In genomic region chr1:151156515-151156819, GRCh38 we compare ENCODE assay signal across 8 cellular contexts. TPM values are rescaled to one million over a fixed set of nuclear protein-coding genes. Genes with fewer than 3 reads are reported as not detected.
DNase-seq lines count a peak whose midpoint lies in the region; ATAC-seq and TF ChIP-seq lines count a peak whose summit lies in the region.

Gene TNFAIP8L2, plus strand, starts transcription at chr1:151156649. Its CDS starts 2,049 bp downstream, at chr1:151158698.

- no peak for DNase-seq in thoracic aorta (ENCODE audit: low spot score)
- DNase-seq in iPS-NIHi11 (ENCODE audit: low spot score) = no peak
- no peak for DNase-seq in NK-92 treated with Interleukin-12 subunit alpha and Interleukin-12 subunit beta, amount 100 ng/mL, for 24 hours (lab: John Stamatoyannopoulos, UW)

- H3K36me3 ChIP-seq in muscle layer of colon (ENCODE audit: insufficient read depth, low read length) = peaks cover 39% of the 10 kb centered on the region
- peaks cover 21% of the 10 kb centered on the region for H3K36me3 ChIP-seq in thoracic aorta

- TF ChIP-seq CTCF in thoracic aorta (IDR thresholded peaks at IDR 0.05) = no peak

- H3K27me3 ChIP-seq in muscle layer of colon (ENCODE audit: control insufficient read depth in 1 of 2, insufficient read depth in 2 of 2, low read length in 2 of 2) = no peaks in the 10 kb centered on the region
- no peaks in the 10 kb centered on the region for H3K27me3 ChIP-seq in thoracic aorta (replicated peaks; ENCODE audit: insufficient read depth)

- H3K9me3 ChIP-seq in muscle layer of colon (ENCODE audit: low read length) (no peaks in the 10 kb centered on the region), thoracic aorta (no peaks in the 10 kb centered on the region)

- H3K27ac Mint-ChIP-seq in activated naive CD8-positive, alpha-beta T cell = peak within 1 kb of the TSS; percentile 100

- H3K4me1 ChIP-seq in muscle layer of colon (ENCODE audit: insufficient read depth, low read length) (peaks cover 9% of the 10 kb centered on the region), thoracic aorta (ENCODE audit: control insufficient read depth in 1 of 2, low read depth in 2 of 2) (peaks cover 3 to 19% of the 10 kb centered on the region in 2 donors)

- ATAC-seq in GM18505 (IDR thresholded peaks at IDR 0.05; ENCODE audit: unreplicated experiment) (peak; percentile 53), HG02884 (IDR thresholded peaks at IDR 0.05; ENCODE audit: unreplicated experiment) (peak; percentile 63), thoracic aorta (ENCODE audit: insufficient number of reproducible peaks, low FRiP score, low read depth) (no peak)

- H3K9me3 Mint-ChIP-seq in activated naive CD8-positive, alpha-beta T cell (ENCODE audit: low read depth) = no peaks in the 10 kb centered on the region

- H3K36me3 Mint-ChIP-seq in activated naive CD8-positive, alpha-beta T cell = peaks cover 14% of the 10 kb centered on the region

- TF ChIP-seq POLR2A in GM18505 (IDR thresholded peaks at IDR 0.05; ENCODE audit: borderline replicate concordance, extremely low read depth, insufficient read depth, insufficient read length) = peak; percentile 45

- no peak within 1 kb of the TSS for H3K4me3 ChIP-seq in muscle layer of colon (ENCODE audit: low read depth in 1 of 2, low read length in 2 of 2)
- H3K4me3 ChIP-seq in thoracic aorta = peak within 1 kb of the TSS; percentile 40

- H3K4me3 Mint-ChIP-seq in activated naive CD8-positive, alpha-beta T cell = peak within 1 kb of the TSS; percentile 98

- H3K4me1 Mint-ChIP-seq in activated naive CD8-positive, alpha-beta T cell (ENCODE audit: low read depth) = peaks cover 37% of the 10 kb centered on the region

- H3K27me3 Mint-ChIP-seq in activated naive CD8-positive, alpha-beta T cell = no peaks in the 10 kb centered on the region

- intact Hi-C loops in T-helper 1 cell treated with Interleukin-12 subunit alpha and Interleukin-12 subunit beta and Interleukin-4 antibody, amounts not matched to agents 30 ng/mL and 1 ng/mL, for 36 hours (cut with micrococcal nuclease) = loop anchor here (1.0 to 5.0 kb wide), 19 partner anchors 9 to 792 kb away; partner anchors contain the start of genes ARNT, CTSS, ENSA and GABPB2

- no peak within 1 kb of the TSS for H3K9ac ChIP-seq in muscle layer of colon (ENCODE audit: low read length)

- H3K27ac ChIP-seq in muscle layer of colon (ENCODE audit: low read depth, low read length) = peak within 1 kb of the TSS; percentile 35
- no peak within 1 kb of the TSS for H3K27ac ChIP-seq in thoracic aorta

RNA-seq across cellular contexts. Expression of gene TNFAIP8L2, which starts in this region (rescaled TPM):
- 34.5 and 37.2 TPM in 2 replicates for total RNA-seq in T-helper 1 cell treated with Interleukin-12 subunit alpha and Interleukin-12 subunit beta and Interleukin-4 antibody, amounts not matched to agents 30 ng/mL and 1 ng/mL, for 36 hours
- 10 to 100 TPM in 1 of 2 donors, 1 to 10 TPM in 1; 3.9 to 14.1 TPM for total RNA-seq in thoracic aorta
